In genomic region chr1:222592171-222592570, GRCh38 we compare ENCODE assay signal across 23 cellular contexts. TPM values are rescaled to one million over a fixed set of nuclear protein-coding genes. Genes with fewer than 3 reads are reported as not detected.
DNase-seq lines count a peak whose midpoint lies in the region; ATAC-seq, FAIRE-seq and TF ChIP-seq lines count a peak whose summit lies in the region.
"Had no signal": no experiment of that assay in that cellular context is flagged by ENCODE, and none has a peak within 500 bp of the region (broad histone marks: within the 10 kb centered on the region; RNA-seq: fewer than 3 reads in every experiment).

No MANE protein-coding gene starts in this region.

- DNase-seq in AG08396 (ENCODE audit: low spot score) (peak; percentile 20), H54 (ENCODE audit: insufficient read length, low spot score) (peak; percentile 23), brain microvascular endothelial cell (peak; percentile 30), kidney epithelial cell (ENCODE audit: low read depth) (peak; percentile 12), NCI-H2107 treated with DMSO at 0.1 percent for 48 hours (lab: John Stamatoyannopoulos, UW; ENCODE audit: unreplicated experiment) (no peak), GM13977 (ENCODE audit: low spot score) (no peak)
- DNase-seq: activated naive CD4-positive, alpha-beta T cell treated with anti-CD3 and anti-CD28 coated beads, Interleukin-2, amount 50 U/mL, for 16 hours; activated T-cell treated with anti-CD3 and anti-CD28 coated beads, Interleukin-2, amount 50 U/mL, for 1 hour; immature natural killer cell; natural killer cell; NCI-H2107; NCI-H69; PC-9; SK-N-SH; stimulated activated CD4-positive, alpha-beta T cell treated with anti-CD3 and anti-CD28 coated beads, Interleukin-12 subunit alpha, Interleukin-12 subunit beta, amount 100 ng/mL, for 4 hours had no signal

- no peak for TF ChIP-seq POLR2A in H54 (IDR thresholded peaks at IDR 0.05; ENCODE audit: low read depth, low read length)

- peak; percentile 73 for FAIRE-seq in H54 (lab: Jason Lieb, UNC)
- FAIRE-seq: A204.1, colon, endometrium had no signal

- H3K36me3 ChIP-seq in brain microvascular endothelial cell (replicated peaks) (no peaks in the 10 kb centered on the region), kidney epithelial cell (ENCODE audit: control insufficient read depth, insufficient read depth, low read length) (no peaks in the 10 kb centered on the region)

- no peak for ATAC-seq in HG03159 (IDR thresholded peaks at IDR 0.05; ENCODE audit: unreplicated experiment)
- no peak for ATAC-seq in GM21447 (IDR thresholded peaks at IDR 0.05; ENCODE audit: unreplicated experiment)
- ATAC-seq: natural killer cell; stimulated activated effector memory CD8-positive, alpha-beta T cell treated with anti-CD3 and anti-CD28 coated beads, Interleukin-12 subunit alpha, Interleukin-12 subunit beta, amount 100 ng/mL, for 72 hours had no signal

- in situ Hi-C loops in brain microvascular endothelial cell (cut with HindIII; ENCODE audit: low pct_ligation_motif_present, low sequenced_read_pairs) (no loop called here), GM13977 (cut with MboI; ENCODE audit: low pct_unique_long_range_greater_than_20kb, low sequenced_read_pairs, unreplicated experiment) (no loop called here)

- H3K4me3 ChIP-seq in brain microvascular endothelial cell (ENCODE audit: low read depth, low read length) (no peak overlapping the region), kidney epithelial cell (ENCODE audit: low read depth, low read length) (no peak overlapping the region)
- H3K4me3 ChIP-seq: PC-9 had no signal

- H3K27me3 ChIP-seq in brain microvascular endothelial cell (replicated peaks) = no peaks in the 10 kb centered on the region
- H3K27me3 ChIP-seq in kidney epithelial cell (ENCODE audit: control insufficient read depth, insufficient read depth, low read length) = no peaks in the 10 kb centered on the region

- no peak for TF ChIP-seq CTCF in brain microvascular endothelial cell (IDR thresholded peaks at IDR 0.05; ENCODE audit: low read depth, low read length, missing control alignments)
- TF ChIP-seq CTCF in kidney epithelial cell (IDR thresholded peaks at IDR 0.05; ENCODE audit: insufficient read depth, low read length, poor library complexity, severe bottlenecking) = no peak
- TF ChIP-seq CTCF in GM13977 (IDR thresholded peaks at IDR 0.05; ENCODE audit: extremely low read depth, insufficient read depth, missing control alignments) = no peak

- H3K27ac ChIP-seq in brain microvascular endothelial cell = no peak overlapping the region
- H3K27ac ChIP-seq: PC-9 had no signal

RNA-seq across cellular contexts. Expression of gene TAF1A, which starts 2.4 kb away (rescaled TPM):
- 11.3 and 15.3 TPM in 2 replicates for total RNA-seq in kidney epithelial cell

RNA-seq across cellular contexts. Expression of gene MIA3, which starts 25.7 kb away (rescaled TPM):
- 34.6 and 39.6 TPM in 2 replicates for total RNA-seq in kidney epithelial cell

RNA-seq across cellular contexts. Expression of gene HHIPL2, which starts 44.3 kb away (rescaled TPM):
- total RNA-seq in kidney epithelial cell = 0.08 TPM in 1 of 2 replicates, not detected in the other
- total RNA-seq: G401, pulmonary artery endothelial cell had no signal

Comparison
In these comparisons a context has a peak if more than half of its experiments do, and no peak if none do; other contexts are left out.
1. DNase-seq: peak in AG08396 (single experiment), H54 (single experiment), brain microvascular endothelial cell (single experiment) and kidney epithelial cell (single experiment); none in NCI-H2107 treated with DMSO at 0.1 percent for 48 hours (single experiment) and GM13977 (single experiment).